In the genomic region with DNA sequence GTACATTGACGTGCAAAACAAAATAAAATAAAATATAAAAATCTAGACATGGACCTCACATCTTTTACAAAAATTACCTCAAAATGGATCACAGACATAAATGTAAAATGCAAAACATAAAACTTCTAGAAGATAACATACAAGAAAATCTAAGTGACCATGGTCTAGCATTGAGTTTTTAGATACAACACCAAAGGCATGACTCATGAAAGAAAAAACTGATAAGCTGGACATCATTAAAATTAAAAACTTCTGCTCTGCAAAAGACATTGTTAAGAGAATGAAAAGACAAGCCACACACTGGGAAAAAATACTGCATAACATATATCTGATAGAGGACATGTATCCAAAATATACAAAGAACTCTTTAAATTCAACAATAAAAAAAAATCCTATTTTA, we compare ENCODE assay signal across 24 cellular contexts. TPM values are rescaled to one million over a fixed set of nuclear protein-coding genes. Genes with fewer than 3 reads are reported as not detected.
DNase-seq lines count a peak whose midpoint lies in the region; ATAC-seq, FAIRE-seq and TF ChIP-seq lines count a peak whose summit lies in the region.
"Had no signal": no experiment of that assay in that cellular context is flagged by ENCODE, and none has a peak within 500 bp of the region (broad histone marks: within the 10 kb centered on the region; RNA-seq: fewer than 3 reads in every experiment).

No MANE protein-coding gene starts in this region.

- H3K79me2 ChIP-seq in K562 (ENCODE audit: control insufficient read depth, insufficient read depth, low read length), result peaks cover 99% of the 10 kb centered on the region

- H3K4me3 ChIP-seq in K562, result no peak overlapping the region
- H3K4me3 ChIP-seq in fibroblast of the aortic adventitia (ENCODE audit: low read depth, low read length), result no peak overlapping the region
- H3K4me3 ChIP-seq in kidney (ENCODE audit: low read length in 2 of 2), result no peak overlapping the region
- H3K4me3 ChIP-seq: BLaER1 treated with 17β-estradiol and CSF1 and Interleukin-3, amounts not matched to agents 10 nM and 100 nM; GM12878 had no signal

- CTCF ChIA-PET in K562 (lab: Yijun Ruan, JAX; ENCODE audit: low intra/inter-chr PET ratio), result no interaction called here
- CTCF ChIA-PET in GM10248 (lab: Yijun Ruan, JAX), result no interaction called here

- H3K4me1 ChIP-seq in K562 (replicated peaks in 1 of 2; ENCODE audit: control insufficient read depth in 2 of 2, insufficient read depth in 2 of 2, low read length in 2 of 2) (peaks cover 10 to 36% of the 10 kb centered on the region in 2 experiments), kidney (ENCODE audit: control insufficient read depth in 1 of 2, insufficient read depth in 1 of 2, low read depth in 1 of 2, low read length in 2 of 2) (peaks cover 0 to 3% of the 10 kb centered on the region in 2 donors)
- H3K4me1 ChIP-seq: Caco-2 had no signal

- no peak for TF ChIP-seq RAD21 in K562 (CRISPR knock-in tag; conservative IDR thresholded peaks at IDR 0.05 in 1 of 2, IDR thresholded peaks at IDR 0.05 in 1 of 2)

- in situ Hi-C loops in K562 (cut with MboI), result no loop called here

- TF ChIP-seq EP300 in K562 (IDR thresholded peaks at IDR 0.05; ENCODE audit: low read length), result no peak

- DNase-seq in NCI-H226, result peak; percentile 30
- no peak for DNase-seq in K562 (ENCODE audit: extremely low read depth in 1 of 4, low spot score in 3 of 4)
- DNase-seq in fibroblast of the aortic adventitia (ENCODE audit: low read depth), result peak; percentile 39
- no peak for DNase-seq in kidney
- DNase-seq in GM10248 (ENCODE audit: extremely low spot score), result no peak
- no peak for DNase-seq in NCI-H446 treated with DMSO at 0.1 percent for 48 hours (lab: John Stamatoyannopoulos, UW)
- DNase-seq in GDM1 (lab: John Stamatoyannopoulos, UW), result no peak
- DNase-seq: 8988T; ACHN; Caco-2; Calu3; CD4-positive, alpha-beta T cell; CD8-positive, alpha-beta T cell; DMS79 treated with DMSO at 0.1 percent for 48 hours; GF-D8 had no signal

- H3K9ac ChIP-seq in K562 (ENCODE audit: insufficient read depth in 1 of 2, low read depth in 2 of 2, low read length in 2 of 2), result no peak overlapping the region
- no peak overlapping the region for H3K9ac ChIP-seq in kidney (ENCODE audit: low read length in 2 of 2)
- H3K9ac ChIP-seq: BLaER1 treated with 17β-estradiol and CSF1 and Interleukin-3, amounts not matched to agents 10 nM and 100 nM had no signal

- TF ChIP-seq POLR2A in K562 (conservative IDR thresholded peaks at IDR 0.05), result no peak

- H3K4me2 ChIP-seq in K562 (ENCODE audit: insufficient read depth, low read length), result no peak overlapping the region
- H3K4me2 ChIP-seq: BLaER1 treated with 17β-estradiol and CSF1 and Interleukin-3, amounts not matched to agents 10 nM and 100 nM had no signal

- POLR2A ChIA-PET in K562 (lab: Yijun Ruan, JAX) (interaction anchor here (0.9 to 1.6 kb wide), 3 partner anchors 11 to 21 kb away, joined by 3 to 7 read pairs (median 3); no protein-coding TSS in a partner anchor), GM10248 (lab: Yijun Ruan, JAX) (no interaction called here)

- no peak for FAIRE-seq in K562 (lab: Jason Lieb, UNC)
- FAIRE-seq in kidney (lab: Jason Lieb, UNC), result peak; percentile 3
- FAIRE-seq: A204.1, D721Med, GM12878, GM12892, GM18507, GM19239 had no signal

- no TSS peak for BruUV-seq in K562 (replicated peaks; lab: Mats Ljungman, UMichigan)

- H2AFZ ChIP-seq in K562 (ENCODE audit: low read depth, low read length), result no peak overlapping the region

- TF ChIP-seq CTCF in K562 (IDR thresholded peaks at IDR 0.05 in 2 of 3, conservative IDR thresholded peaks at IDR 0.05 in 1 of 3; ENCODE audit: insufficient read depth in 2 of 3, low read depth in 1 of 3, low read length in 3 of 3) (no peak), fibroblast of the aortic adventitia (IDR thresholded peaks at IDR 0.05; ENCODE audit: insufficient read depth, low read length) (no peak), kidney (IDR thresholded peaks at IDR 0.05; ENCODE audit: borderline replicate concordance, extremely low read depth, insufficient read depth) (no peak), GM10248 (IDR thresholded peaks at IDR 0.05; ENCODE audit: control extremely low read depth, extremely low read depth, low read depth, missing control alignments) (no peak)

- H3K9me1 ChIP-seq in K562 (ENCODE audit: control insufficient read depth, insufficient read depth, low read length), result no peaks in the 10 kb centered on the region

- ATAC-seq in K562, result no peak
- ATAC-seq in GM18867 (IDR thresholded peaks at IDR 0.05; ENCODE audit: unreplicated experiment), result no peak
- ATAC-seq: CD8-positive, alpha-beta T cell; GM12878 had no signal

- no peaks in the 10 kb centered on the region for H3K9me3 ChIP-seq in K562 (replicated peaks; ENCODE audit: control insufficient read depth, insufficient read depth, low read depth, low read length)
- H3K9me3 ChIP-seq in kidney (ENCODE audit: control insufficient read depth in 1 of 2, low read length in 2 of 2), result no peaks in the 10 kb centered on the region
- H3K9me3 ChIP-seq: Caco-2 had no signal

- 56% methylated on average over 1 of the region's 1 CpG for WGBS in K562 (ENCODE audit: insufficient coverage, low coverage, missing lambda C conversion rate)

- intact Hi-C loops in K562 (cut with micrococcal nuclease), result no loop called here
- intact Hi-C loops in kidney (cut with DNase I), result no loop called here

- H3K27ac ChIP-seq in K562 (ENCODE audit: extremely low read depth, low read depth, low read length) (peak overlapping the region; percentile 38; the same call in 1 of the 3 replicates), kidney (ENCODE audit: low read depth in 2 of 2, low read length in 2 of 2) (no peak overlapping the region)
- H3K27ac ChIP-seq: BLaER1 treated with 17β-estradiol and CSF1 and Interleukin-3, amounts not matched to agents 10 nM and 100 nM; C4-2B had no signal

- no peaks in the 10 kb centered on the region for H3K36me3 ChIP-seq in K562 (ENCODE audit: control insufficient read depth, insufficient read depth, low read length)
- H3K36me3 ChIP-seq in kidney (ENCODE audit: control insufficient read depth in 1 of 2, insufficient read depth in 2 of 2, low read length in 2 of 2), result no peaks in the 10 kb centered on the region
- H3K36me3 ChIP-seq: BLaER1 treated with 17β-estradiol and CSF1 and Interleukin-3, amounts not matched to agents 10 nM and 100 nM had no signal

- peaks cover 18% of the 10 kb centered on the region for H4K20me1 ChIP-seq in K562 (replicated peaks; ENCODE audit: control insufficient read depth, insufficient read depth, low read length)

- no peaks in the 10 kb centered on the region for H3K27me3 ChIP-seq in K562 (ENCODE audit: control insufficient read depth in 2 of 2, insufficient read depth in 2 of 2, low read length in 2 of 2)
- H3K27me3 ChIP-seq: BLaER1 treated with 17β-estradiol and CSF1 and Interleukin-3, amounts not matched to agents 10 nM and 100 nM had no signal

TF ChIP-seq in K562, 482 proteins besides CTCF, POLR2A, EP300 and RAD21 (continues in another document):
- TF ChIP-seq MTA3 (IDR thresholded peaks at IDR 0.05; ENCODE audit: borderline replicate concordance) (no peak), EGR1 (conservative IDR thresholded peaks at IDR 0.05) (no peak)
- TF ChIP-seq, protein P1, sequence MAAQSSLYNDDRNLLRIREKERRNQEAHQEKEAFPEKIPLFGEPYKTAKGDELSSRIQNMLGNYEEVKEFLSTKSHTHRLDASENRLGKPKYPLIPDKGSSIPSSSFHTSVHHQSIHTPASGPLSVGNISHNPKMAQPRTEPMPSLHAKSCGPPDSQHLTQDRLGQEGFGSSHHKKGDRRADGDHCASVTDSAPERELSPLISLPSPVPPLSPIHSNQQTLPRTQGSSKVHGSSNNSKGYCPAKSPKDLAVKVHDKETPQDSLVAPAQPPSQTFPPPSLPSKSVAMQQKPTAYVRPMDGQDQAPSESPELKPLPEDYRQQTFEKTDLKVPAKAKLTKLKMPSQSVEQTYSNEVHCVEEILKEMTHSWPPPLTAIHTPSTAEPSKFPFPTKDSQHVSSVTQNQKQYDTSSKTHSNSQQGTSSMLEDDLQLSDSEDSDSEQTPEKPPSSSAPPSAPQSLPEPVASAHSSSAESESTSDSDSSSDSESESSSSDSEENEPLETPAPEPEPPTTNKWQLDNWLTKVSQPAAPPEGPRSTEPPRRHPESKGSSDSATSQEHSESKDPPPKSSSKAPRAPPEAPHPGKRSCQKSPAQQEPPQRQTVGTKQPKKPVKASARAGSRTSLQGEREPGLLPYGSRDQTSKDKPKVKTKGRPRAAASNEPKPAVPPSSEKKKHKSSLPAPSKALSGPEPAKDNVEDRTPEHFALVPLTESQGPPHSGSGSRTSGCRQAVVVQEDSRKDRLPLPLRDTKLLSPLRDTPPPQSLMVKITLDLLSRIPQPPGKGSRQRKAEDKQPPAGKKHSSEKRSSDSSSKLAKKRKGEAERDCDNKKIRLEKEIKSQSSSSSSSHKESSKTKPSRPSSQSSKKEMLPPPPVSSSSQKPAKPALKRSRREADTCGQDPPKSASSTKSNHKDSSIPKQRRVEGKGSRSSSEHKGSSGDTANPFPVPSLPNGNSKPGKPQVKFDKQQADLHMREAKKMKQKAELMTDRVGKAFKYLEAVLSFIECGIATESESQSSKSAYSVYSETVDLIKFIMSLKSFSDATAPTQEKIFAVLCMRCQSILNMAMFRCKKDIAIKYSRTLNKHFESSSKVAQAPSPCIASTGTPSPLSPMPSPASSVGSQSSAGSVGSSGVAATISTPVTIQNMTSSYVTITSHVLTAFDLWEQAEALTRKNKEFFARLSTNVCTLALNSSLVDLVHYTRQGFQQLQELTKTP (IDR thresholded peaks at IDR 0.05; ENCODE audit: low read depth in 1 of 2, partially characterized antibody in 2 of 2), result no peak

RNA-seq across cellular contexts. Expression of gene MAP4K3, which starts 14.4 kb away (rescaled TPM):
- 73.1 and 225 TPM in 2 replicates for total RNA-seq in K562 (2011; cell fraction: chromatin; rRNA removed; ENCODE audit: low replicate concordance)
- 23.2 and 29.0 TPM in 2 replicates for total RNA-seq in K562 (2011; cell fraction: nucleolus; rRNA removed)
- 73.0 and 112 TPM in 2 replicates for total RNA-seq in K562 (2011; cell fraction: nucleoplasm; rRNA removed)
- total RNA-seq in K562 (2014; rRNA removed) (22.6 and 24.4 TPM in 2 replicates), K562 (2014; rRNA removed; fragmentation: Illumina TruSeq; extraction: Trizol) (27.8 and 30.0 TPM in 2 replicates), K562 (2015; rRNA removed; fragmentation: Illumina TruSeq; extraction: Trizol) (22.1 and 27.0 TPM in 2 replicates), K562 (2021) (16.9 and 22.2 TPM in 2 replicates), fibroblast of the aortic adventitia (ENCODE audit: low replicate concordance) (48.0 and 52.4 TPM in 2 replicates), kidney (39.5 TPM)
- polyA plus RNA-seq in K562 (2011; rRNA removed) (16.6 and 18.0 TPM in 2 replicates), K562 (2014; fragmentation: Illumina TruSeq; extraction: Trizol) (10.6 and 13.4 TPM in 2 replicates), K562 (2014; fragmentation: Nextera tagmentation; extraction: Ambion mirVana) (1 to 10 TPM; 3.1 to 4.4 TPM), K562 (2014; rRNA removed) (8.2 and 11.7 TPM in 2 replicates), kidney (ENCODE audit: insufficient read depth, low read depth, low replicate concordance) (14.9 TPM)
- 1.5 and 4.2 TPM in 2 replicates for polyA plus RNA-seq in K562 (2011; cell fraction: cytosol; rRNA removed)
- polyA plus RNA-seq in K562 (2011; cell fraction: nucleus; rRNA removed), result 22.8 and 28.7 TPM in 2 replicates
- polyA plus RNA-seq in K562 (2012), result 8.7 and 10.2 TPM in 2 replicates
- polyA minus RNA-seq in K562 (2011; rRNA and poly(A)+ RNA removed), result 40.5 and 51.3 TPM in 2 replicates
- 6.9 and 14.5 TPM in 2 replicates for polyA minus RNA-seq in K562 (2011; cell fraction: cytosol; rRNA and poly(A)+ RNA removed)
- polyA minus RNA-seq in K562 (2011; cell fraction: nucleus; rRNA and poly(A)+ RNA removed), result 48.7 and 81.2 TPM in 2 replicates

Comparison
In these comparisons a context has a peak if more than half of its experiments do, and no peak if none do; other contexts are left out.
1. DNase-seq: peak in NCI-H226 (single experiment) and fibroblast of the aortic adventitia (single experiment); none in K562 (0 of 4), kidney (single experiment), GM10248 (single experiment), NCI-H446 treated with DMSO at 0.1 percent for 48 hours (single experiment) and GDM1 (single experiment).